ENCODE assay signal across 8 cellular contexts in genomic region chr13:46052314-46053161, GRCh38. TPM values are rescaled to one million over a fixed set of nuclear protein-coding genes. Genes with fewer than 3 reads are reported as not detected.
DNase-seq lines count a peak whose midpoint lies in the region; ATAC-seq and TF ChIP-seq lines count a peak whose summit lies in the region.

Gene ZC3H13, minus strand, starts transcription at chr13:46052746. Its CDS starts 7,239 bp downstream, at chr13:46045507.

- DNase-seq in DMS153 treated with DMSO at 0.1 percent for 48 hours (lab: John Stamatoyannopoulos, UW; ENCODE audit: unreplicated experiment): peak; percentile 87
- peak; percentile 37 for DNase-seq in OCI-M2 (lab: John Stamatoyannopoulos, UW; ENCODE audit: unreplicated experiment)
- peak; percentile 85 for DNase-seq in activated T-cell treated with anti-CD3 and anti-CD28 coated beads for 4 hours
- peak; percentile 83 for DNase-seq in epithelial cell of prostate (ENCODE audit: low read depth, low spot score)
- DNase-seq in mucosa of descending colon: peak; percentile 92 to 97 (median 95)
- DNase-seq in stimulated activated CD8-positive, alpha-beta memory T cell treated with anti-CD3 and anti-CD28 coated beads, Interleukin-4, amount 100 ng/mL, for 24 hours (ENCODE audit: low read depth): peak; percentile 84

- TF ChIP-seq EP300 in Ishikawa (IDR thresholded peaks at IDR 0.05; ENCODE audit: borderline replicate concordance): 0 out of 2 replicates have a peak, but pooled peaks have one; percentile 9

- intact Hi-C loops in mucosa of descending colon (cut with DNase I, micrococcal nuclease): no loop called here

- TF ChIP-seq RAD21 in Ishikawa (IDR thresholded peaks at IDR 0.05; ENCODE audit: low read depth): peak; percentile 0; the same call in 1 of the 2 replicates

- no peak for TF ChIP-seq CTCF in mucosa of descending colon (IDR thresholded peaks at IDR 0.05)

- peak; percentile 99 for ATAC-seq in GM21529 (IDR thresholded peaks at IDR 0.05; ENCODE audit: unreplicated experiment)
- ATAC-seq in mucosa of descending colon: peak; percentile 100

- peaks cover 20% of the 10 kb centered on the region for H3K4me1 ChIP-seq in mucosa of descending colon (ENCODE audit: low read depth)

- peak within 1 kb of the TSS; percentile 76 for H3K4me3 ChIP-seq in mucosa of descending colon

- H3K36me3 ChIP-seq in mucosa of descending colon (ENCODE audit: low read depth): no peaks in the 10 kb centered on the region

- no peaks in the 10 kb centered on the region for H3K9me3 ChIP-seq in mucosa of descending colon

- H3K27ac ChIP-seq in epithelial cell of prostate: peak within 1 kb of the TSS; percentile 71

TF ChIP-seq in Ishikawa, 13 proteins besides CTCF, POLR2A, EP300 and RAD21:
- TF ChIP-seq CREB1 (IDR thresholded peaks at IDR 0.05; ENCODE audit: low read depth) (peak; percentile 92), USF1 (IDR thresholded peaks at IDR 0.05) (no peak), NFIC (IDR thresholded peaks at IDR 0.05) (no peak), MAX (IDR thresholded peaks at IDR 0.05) (peak; percentile 57), CEBPB (IDR thresholded peaks at IDR 0.05) (no peak; the same call in 1 of the 2 replicates), TAF1 (IDR thresholded peaks at IDR 0.05; ENCODE audit: low read depth) (peak; percentile 73), FOXM1 (IDR thresholded peaks at IDR 0.05; ENCODE audit: borderline replicate concordance, low read depth) (no peak), TCF12 (IDR thresholded peaks at IDR 0.05; ENCODE audit: low read depth) (peak; percentile 41; the same call in 1 of the 2 replicates), EGR1 (IDR thresholded peaks at IDR 0.05) (no peak), ZBTB7A (IDR thresholded peaks at IDR 0.05; ENCODE audit: low read depth) (no peak), YY1 (IDR thresholded peaks at IDR 0.05; ENCODE audit: low read depth) (peak; percentile 40; the same call in 1 of the 2 replicates), TEAD4 (IDR thresholded peaks at IDR 0.05) (no peak), REST (IDR thresholded peaks at IDR 0.05; ENCODE audit: low read depth) (no peak)
TF ChIP-seq in Ishikawa: peak in this region for 5.

RNA-seq across cellular contexts. Expression of gene ZC3H13, which starts in this region (rescaled TPM):
- 10 to 100 TPM; 26.6 to 70.9 (median 29.5) TPM for total RNA-seq in mucosa of descending colon

Comparison
In these comparisons a context has a peak if more than half of its experiments do, and no peak if none do; other contexts are left out.
1. Peak in every context shown above with its lines: DNase-seq, ATAC-seq, H3K4me3 ChIP-seq and H3K27ac ChIP-seq.
2. DNase-seq: peak in every context shown above with its lines; median percentile 95 in mucosa of descending colon; 87 in DMS153 treated with DMSO at 0.1 percent for 48 hours; 85 in activated T-cell treated with anti-CD3 and anti-CD28 coated beads for 4 hours; 84 in stimulated activated CD8-positive, alpha-beta memory T cell treated with anti-CD3 and anti-CD28 coated beads, Interleukin-4, amount 100 ng/mL, for 24 hours; 83 in epithelial cell of prostate; 37 in OCI-M2.